In the genomic region with DNA sequence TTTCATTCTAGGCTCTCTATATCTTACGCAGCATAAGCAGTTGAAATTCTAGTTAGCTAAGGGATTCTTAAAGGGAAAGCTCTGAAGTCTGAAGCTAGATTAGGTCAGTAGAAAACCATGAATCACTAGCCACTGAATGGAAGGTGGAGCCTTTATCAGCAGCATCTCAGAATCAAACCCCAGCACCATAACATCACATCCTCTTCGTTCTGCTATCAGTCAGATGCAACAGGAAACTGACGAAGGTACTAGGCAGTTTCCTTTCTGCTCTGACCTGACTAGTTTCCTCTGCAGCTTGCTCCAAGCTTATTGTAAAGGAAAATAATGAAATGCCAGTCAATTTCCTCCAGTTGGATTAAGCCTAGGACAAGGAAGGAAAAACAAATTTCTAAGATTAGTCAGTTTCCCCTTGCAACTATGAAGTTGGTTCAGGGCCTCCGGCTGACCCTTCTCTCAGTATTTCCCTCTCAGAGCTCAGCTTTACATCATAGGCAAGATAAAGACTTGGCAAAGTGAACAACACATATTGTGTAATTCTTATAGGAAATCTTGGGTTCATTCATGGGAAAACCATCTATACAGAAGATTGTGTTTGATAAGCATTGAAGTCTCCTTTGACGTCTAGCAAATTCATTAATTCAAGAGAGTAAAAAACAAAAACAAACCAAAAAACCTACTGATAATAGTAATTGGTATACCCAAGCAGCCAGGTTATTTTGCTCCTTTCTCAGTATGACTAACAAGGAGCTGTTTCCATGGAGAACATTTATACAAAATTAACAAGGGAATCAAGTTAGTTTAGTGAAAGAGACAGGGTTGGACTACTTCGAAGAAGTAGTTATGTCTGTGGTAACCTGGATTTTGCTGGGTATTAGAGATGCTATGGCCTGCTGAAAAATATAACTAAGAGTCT, we compare ENCODE assay signal across 1 cellular context.
TF ChIP-seq lines count a peak whose summit lies in the region.

No MANE protein-coding gene starts in this region.

TF ChIP-seq in GM12878, 131 proteins besides CTCF, POLR2A, EP300 and RAD21:
- peak in 1 of 2 experiments; percentile 40; a peak in 1 of 4 replicates for TF ChIP-seq ETV6 (conservative IDR thresholded peaks at IDR 0.05 in 1 of 2, IDR thresholded peaks at IDR 0.05 in 1 of 2; ENCODE audit: borderline replicate concordance in 1 of 2, low read depth in 1 of 2)
- TF ChIP-seq NFIC (IDR thresholded peaks at IDR 0.05; ENCODE audit: low read depth, low read length) = no peak
- no peak for TF ChIP-seq SRF (IDR thresholded peaks at IDR 0.05; ENCODE audit: low read depth in 2 of 2, low read length in 2 of 2)
- TF ChIP-seq, protein P1, sequence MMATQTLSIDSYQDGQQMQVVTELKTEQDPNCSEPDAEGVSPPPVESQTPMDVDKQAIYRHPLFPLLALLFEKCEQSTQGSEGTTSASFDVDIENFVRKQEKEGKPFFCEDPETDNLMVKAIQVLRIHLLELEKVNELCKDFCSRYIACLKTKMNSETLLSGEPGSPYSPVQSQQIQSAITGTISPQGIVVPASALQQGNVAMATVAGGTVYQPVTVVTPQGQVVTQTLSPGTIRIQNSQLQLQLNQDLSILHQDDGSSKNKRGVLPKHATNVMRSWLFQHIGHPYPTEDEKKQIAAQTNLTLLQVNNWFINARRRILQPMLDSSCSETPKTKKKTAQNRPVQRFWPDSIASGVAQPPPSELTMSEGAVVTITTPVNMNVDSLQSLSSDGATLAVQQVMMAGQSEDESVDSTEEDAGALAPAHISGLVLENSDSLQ (IDR thresholded peaks at IDR 0.05) = 0 out of 2 replicates have a peak, but pooled peaks have one; percentile 11
- 0 out of 2 replicates have a peak, but pooled peaks have one; percentile 8 for TF ChIP-seq JUNB (IDR thresholded peaks at IDR 0.05)
- no peak for TF ChIP-seq KAT2A (conservative IDR thresholded peaks at IDR 0.05; ENCODE audit: control insufficient read depth, low read depth, low read length)
- peak; percentile 48; the same call in 1 of the 2 replicates for TF ChIP-seq CREB1 (IDR thresholded peaks at IDR 0.05; ENCODE audit: low read depth)
- TF ChIP-seq CHD4 (IDR thresholded peaks at IDR 0.05) = no peak
- no peak for TF ChIP-seq TBL1XR1 (IDR thresholded peaks at IDR 0.05; ENCODE audit: low read depth, low read length)
- TF ChIP-seq ZNF207 (IDR thresholded peaks at IDR 0.05; ENCODE audit: borderline replicate concordance) = no peak
- TF ChIP-seq BRCA1 (IDR thresholded peaks at IDR 0.05; ENCODE audit: low read depth, low read length) = no peak
- TF ChIP-seq POU2F2 (IDR thresholded peaks at IDR 0.05; ENCODE audit: borderline replicate concordance, low read depth, low read length) = no peak
- TF ChIP-seq, protein P2, sequence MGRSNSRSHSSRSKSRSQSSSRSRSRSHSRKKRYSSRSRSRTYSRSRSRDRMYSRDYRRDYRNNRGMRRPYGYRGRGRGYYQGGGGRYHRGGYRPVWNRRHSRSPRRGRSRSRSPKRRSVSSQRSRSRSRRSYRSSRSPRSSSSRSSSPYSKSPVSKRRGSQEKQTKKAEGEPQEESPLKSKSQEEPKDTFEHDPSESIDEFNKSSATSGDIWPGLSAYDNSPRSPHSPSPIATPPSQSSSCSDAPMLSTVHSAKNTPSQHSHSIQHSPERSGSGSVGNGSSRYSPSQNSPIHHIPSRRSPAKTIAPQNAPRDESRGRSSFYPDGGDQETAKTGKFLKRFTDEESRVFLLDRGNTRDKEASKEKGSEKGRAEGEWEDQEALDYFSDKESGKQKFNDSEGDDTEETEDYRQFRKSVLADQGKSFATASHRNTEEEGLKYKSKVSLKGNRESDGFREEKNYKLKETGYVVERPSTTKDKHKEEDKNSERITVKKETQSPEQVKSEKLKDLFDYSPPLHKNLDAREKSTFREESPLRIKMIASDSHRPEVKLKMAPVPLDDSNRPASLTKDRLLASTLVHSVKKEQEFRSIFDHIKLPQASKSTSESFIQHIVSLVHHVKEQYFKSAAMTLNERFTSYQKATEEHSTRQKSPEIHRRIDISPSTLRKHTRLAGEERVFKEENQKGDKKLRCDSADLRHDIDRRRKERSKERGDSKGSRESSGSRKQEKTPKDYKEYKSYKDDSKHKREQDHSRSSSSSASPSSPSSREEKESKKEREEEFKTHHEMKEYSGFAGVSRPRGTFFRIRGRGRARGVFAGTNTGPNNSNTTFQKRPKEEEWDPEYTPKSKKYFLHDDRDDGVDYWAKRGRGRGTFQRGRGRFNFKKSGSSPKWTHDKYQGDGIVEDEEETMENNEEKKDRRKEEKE (IDR thresholded peaks at IDR 0.05) = no peak
- TF ChIP-seq EED (IDR thresholded peaks at IDR 0.05; ENCODE audit: low read depth) = no peak
- TF ChIP-seq NR2C1 (IDR thresholded peaks at IDR 0.05) = no peak
